In genomic region chr11:110908401-110909106, GRCh38 we compare ENCODE assay signal across 8 cellular contexts.
A peak's percentile ranks its signal among the peaks of the same experiment; 100 is the strongest.
DNase-seq lines count a peak whose midpoint lies in the region; TF ChIP-seq lines count a peak whose summit lies in the region.
"Had no signal": no experiment of that assay in that cellular context is flagged by ENCODE, and none has a peak within 500 bp of the region (broad histone marks: within the 10 kb centered on the region; RNA-seq: fewer than 3 reads in every experiment).

No MANE protein-coding gene starts in this region.

- H3K4ac ChIP-seq in neuronal stem cell (ENCODE audit: low read length) = no peak overlapping the region

- no peak for TF ChIP-seq CTCF in stomach (IDR thresholded peaks at IDR 0.05)

- H3K79me1 ChIP-seq in neuronal stem cell (ENCODE audit: low read depth, low read length) = no peaks in the 10 kb centered on the region

- no peak overlapping the region for H2AK5ac ChIP-seq in neuronal stem cell (ENCODE audit: low read depth, low read length)

- H3K27ac ChIP-seq in caudate nucleus (ENCODE audit: low read depth, low read length) (peak overlapping the region; percentile 70), neuronal stem cell (replicated peaks; ENCODE audit: low read length) (no peak overlapping the region), stomach (peak overlapping the region in 1 of 5 donors; percentile 61), Karpas-422 (ENCODE audit: low read length) (no peak overlapping the region)

- H3K27me3 ChIP-seq in neuronal stem cell (ENCODE audit: control insufficient read depth in 3 of 3, insufficient read depth in 3 of 3, low read depth in 1 of 3, low read length in 3 of 3) (no peaks in the 10 kb centered on the region), stomach (no peaks in the 10 kb centered on the region), Karpas-422 (ENCODE audit: low read length) (0 out of 2 replicates have a peak, but pooled peaks cover 3% of the 10 kb centered on the region)

- no peak for TF ChIP-seq EP300 in stomach (IDR thresholded peaks at IDR 0.05)

- no peak overlapping the region for H3K23ac ChIP-seq in neuronal stem cell (ENCODE audit: low read depth, low read length, poor library complexity)

- H3K9me2 ChIP-seq in Karpas-422 (replicated peaks; ENCODE audit: insufficient read depth, low read length) = no peaks in the 10 kb centered on the region

- intact Hi-C loops in stomach (cut with DNase I; ENCODE audit: low total_unique reads) = no loop called here

- no peaks in the 10 kb centered on the region for H4K20me1 ChIP-seq in Karpas-422 (ENCODE audit: insufficient read depth, low read depth, low read length)

- no peak overlapping the region for H3K14ac ChIP-seq in neuronal stem cell (ENCODE audit: low read length)

- H3K4me2 ChIP-seq in neuronal stem cell (ENCODE audit: insufficient read depth, low read length, poor library complexity, severe bottlenecking) (no peak overlapping the region), Karpas-422 (ENCODE audit: low read depth, low read length, poor library complexity, severe bottlenecking) (no peak overlapping the region)

- H3K4me1 ChIP-seq in neuronal stem cell (ENCODE audit: control insufficient read depth in 2 of 2, insufficient read depth in 1 of 2, low read depth in 1 of 2, low read length in 2 of 2) (no peaks in the 10 kb centered on the region), stomach (peaks cover 0 to 26% (median 17%) of the 10 kb centered on the region in 4 donors), Karpas-422 (ENCODE audit: low read length) (no peaks in the 10 kb centered on the region)

- H3K9ac ChIP-seq in neuronal stem cell (ENCODE audit: low read depth, low read length, poor library complexity) = no peak overlapping the region
- H3K9ac ChIP-seq in Karpas-422 (ENCODE audit: low read length) = no peak overlapping the region

- in situ Hi-C loops in Caki2 (cut with HindIII; ENCODE audit: low pct_unique_long_range_greater_than_20kb, low sequenced_read_pairs) = no loop called here

- H2BK5ac ChIP-seq in neuronal stem cell (ENCODE audit: low read length) = no peak overlapping the region

- no peaks in the 10 kb centered on the region for H3K79me2 ChIP-seq in Karpas-422 (ENCODE audit: low read length)

- no peak overlapping the region for H4K8ac ChIP-seq in neuronal stem cell (ENCODE audit: low read depth, low read length)

- H2AFZ ChIP-seq in neuronal stem cell (ENCODE audit: low read length) (no peak overlapping the region), Karpas-422 (ENCODE audit: low read length) (no peak overlapping the region)

- no peak overlapping the region for H2BK12ac ChIP-seq in neuronal stem cell (ENCODE audit: low read length)

- H3K9me3 ChIP-seq in neuronal stem cell (replicated peaks in 1 of 2; ENCODE audit: control insufficient read depth in 2 of 2, insufficient read depth in 1 of 2, low read depth in 1 of 2, low read length in 2 of 2) = no peaks in the 10 kb centered on the region
- H3K9me3 ChIP-seq in stomach = no peaks in the 10 kb centered on the region
- H3K9me3 ChIP-seq in Karpas-422 (ENCODE audit: low read length) = no peaks in the 10 kb centered on the region

- no peak for TF ChIP-seq POLR2A in stomach (IDR thresholded peaks at IDR 0.05)

- H3K18ac ChIP-seq in neuronal stem cell (ENCODE audit: low read length) = peak overlapping the region; percentile 30

- no peaks in the 10 kb centered on the region for H3K36me3 ChIP-seq in neuronal stem cell (replicated peaks in 1 of 2; ENCODE audit: control insufficient read depth in 2 of 2, insufficient read depth in 2 of 2, low read length in 2 of 2)
- H3K36me3 ChIP-seq in stomach = no peaks in the 10 kb centered on the region
- H3K36me3 ChIP-seq in Karpas-422 (ENCODE audit: insufficient read depth, low read length) = no peaks in the 10 kb centered on the region

- no peak overlapping the region for H2BK15ac ChIP-seq in neuronal stem cell (ENCODE audit: low read length)

- no peak overlapping the region for H2BK120ac ChIP-seq in neuronal stem cell (ENCODE audit: low read depth, low read length)

- no peak overlapping the region for H3K4me3 ChIP-seq in neuronal stem cell (ENCODE audit: low read length in 2 of 2)
- H3K4me3 ChIP-seq in stomach = no peak overlapping the region
- H3K4me3 ChIP-seq in Karpas-422 (ENCODE audit: low read length) = no peak overlapping the region

- DNase-seq in Caki2 (ENCODE audit: low read depth) (peak; percentile 71), LHCN-M2 (ENCODE audit: low read depth) (peak; percentile 98), caudate nucleus (lab: John Stamatoyannopoulos, UW) (peak in 11 of 61 donors; percentile 1 to 64 (median 23)), neuronal stem cell (ENCODE audit: low spot score) (no peak), stomach (no peak), Karpas-422 (no peak), NCI-H1417 treated with DMSO at 0.1 percent for 48 hours (lab: John Stamatoyannopoulos, UW) (no peak)
- DNase-seq: left ventricle myocardium superior had no signal

- no peak overlapping the region for H4K91ac ChIP-seq in neuronal stem cell (ENCODE audit: low read depth, low read length, poor library complexity)

- no CpG with 5 or more reads among the region's 3 CpGs for WGBS in neuronal stem cell (ENCODE audit: extremely low coverage in 2 of 2, insufficient read length in 2 of 2, insufficient replicate concordance in 1 of 2), 2 donors
- WGBS in stomach, 5 donors = 60 to 68% (median 66%) methylated on average over 3 of the region's 3 CpGs

Comparison
In these comparisons a context has a peak if more than half of its experiments do, and no peak if none do; other contexts are left out.
1. DNase-seq: peak in Caki2 (single experiment) and LHCN-M2 (single experiment); none in neuronal stem cell (single experiment), stomach (single experiment), Karpas-422 (single experiment) and NCI-H1417 treated with DMSO at 0.1 percent for 48 hours (single experiment).